In genomic region chr11:27700351-27701261, GRCh38 we compare ENCODE assay signal across 8 cellular contexts. TPM values are rescaled to one million over a fixed set of nuclear protein-coding genes. Genes with fewer than 3 reads are reported as not detected.
DNase-seq lines count a peak whose midpoint lies in the region; ATAC-seq and TF ChIP-seq lines count a peak whose summit lies in the region.

Gene BDNF, minus strand, starts transcription at chr11:27700455. Its CDS starts 41,891 bp downstream, at chr11:27658564.

- H3K9me2 ChIP-seq in OCI-LY7 (ENCODE audit: insufficient read depth, low read length): no peaks in the 10 kb centered on the region; the same call in 1 of the 2 replicates

- H3K79me2 ChIP-seq in OCI-LY7 (ENCODE audit: insufficient read depth, low read depth, low read length): no peaks in the 10 kb centered on the region

- peak within 1 kb of the TSS; percentile 15; the same call in 1 of the 2 replicates for H3K4me2 ChIP-seq in OCI-LY7 (ENCODE audit: low read length)

- H3K9me3 ChIP-seq in CD4-positive, alpha-beta T cell (ENCODE audit: control insufficient read depth, low read length): no peaks in the 10 kb centered on the region
- no peaks in the 10 kb centered on the region for H3K9me3 ChIP-seq in OCI-LY7 (ENCODE audit: low read length)
- H3K9me3 ChIP-seq in lung (ENCODE audit: control insufficient read depth in 2 of 2, insufficient read depth in 1 of 2, low read length in 1 of 2): peaks cover 0 to 2% of the 10 kb centered on the region in 2 donors
- H3K9me3 ChIP-seq in upper lobe of left lung: no peaks in the 10 kb centered on the region

- POLR2A ChIA-PET in CD4-positive, alpha-beta T cell (lab: Charles Lee): no interaction called here
- POLR2A ChIA-PET in OCI-LY7 (lab: Charles Lee): interaction anchor here (0.5 to 0.6 kb wide), 2 partner anchors 1073 to 1155 kb away, joined by 3 read pairs; no protein-coding TSS in a partner anchor

- CTCF ChIA-PET in CD4-positive, alpha-beta T cell (lab: Charles Lee): no interaction called here
- CTCF ChIA-PET in OCI-LY7 (lab: Charles Lee; ENCODE audit: unreplicated experiment): interaction anchor here (0.6 kb wide), 1 partner anchor 652 kb away, joined by 3 read pairs; no protein-coding TSS in a partner anchor

- no peaks in the 10 kb centered on the region for H3K36me3 ChIP-seq in OCI-LY7 (ENCODE audit: insufficient read depth, low read length)
- H3K36me3 ChIP-seq in lung (ENCODE audit: control insufficient read depth in 2 of 2, insufficient read depth in 2 of 2, low read length in 2 of 2): no peaks in the 10 kb centered on the region
- H3K36me3 ChIP-seq in upper lobe of left lung: no peaks in the 10 kb centered on the region

- no peak for ATAC-seq in CD4-positive, alpha-beta T cell (ENCODE audit: poor library complexity)
- ATAC-seq in GM19452 (IDR thresholded peaks at IDR 0.05; ENCODE audit: unreplicated experiment) (peak; percentile 30), lung (ENCODE audit: insufficient read depth, low FRiP score) (no peak), upper lobe of left lung (ENCODE audit: low FRiP score in 2 of 2) (peak; percentile 41 to 57)

- H3K9me3 Mint-ChIP-seq in CD4-positive, alpha-beta T cell: no peaks in the 10 kb centered on the region
- H3K9me3 Mint-ChIP-seq in dendritic cell treated with granulocyte-macrophage colony-stimulating factor and Interleukin-4, amounts not matched to agents 40 ng/mL and 50 ng/mL, for 4 days: no peaks in the 10 kb centered on the region

- no peak for TF ChIP-seq POLR2A in upper lobe of left lung (IDR thresholded peaks at IDR 0.05)

- intact Hi-C loops in CD4-positive, alpha-beta T cell (cut with DNase I, micrococcal nuclease): no loop called here
- intact Hi-C loops in OCI-LY7 (cut with micrococcal nuclease; ENCODE audit: unreplicated experiment): no loop called here
- intact Hi-C loops in dendritic cell treated with granulocyte-macrophage colony-stimulating factor and Interleukin-4, amounts not matched to agents 40 ng/mL and 50 ng/mL, for 4 days (cut with micrococcal nuclease): no loop called here

- no TSS peak for BruUV-seq in OCI-LY7 (replicated peaks; lab: Mats Ljungman, UMichigan)

- no peaks in the 10 kb centered on the region for H3K36me3 Mint-ChIP-seq in CD4-positive, alpha-beta T cell (ENCODE audit: low read depth)
- no peaks in the 10 kb centered on the region for H3K36me3 Mint-ChIP-seq in dendritic cell treated with granulocyte-macrophage colony-stimulating factor and Interleukin-4, amounts not matched to agents 40 ng/mL and 50 ng/mL, for 4 days (ENCODE audit: low read depth)

- no peak within 1 kb of the TSS for H3K27ac ChIP-seq in CD4-positive, alpha-beta T cell (ENCODE audit: low read depth, low read length)
- H3K27ac ChIP-seq in OCI-LY7 (ENCODE audit: low read depth, low read length, poor library complexity, severe bottlenecking) (no peak within 1 kb of the TSS), lung (ENCODE audit: low read depth in 1 of 2, low read length in 1 of 2) (no peak within 1 kb of the TSS), upper lobe of left lung (peak within 1 kb of the TSS in 1 of 4 donors; percentile 24)

- 0 to 1% methylated on average over 57 to 86 of the region's 91 CpGs for WGBS in lung, 2 donors
- WGBS in upper lobe of left lung, 2 donors: 1% methylated on average over 37 to 38 of the region's 91 CpGs

- no peak within 1 kb of the TSS for H3K27ac Mint-ChIP-seq in CD4-positive, alpha-beta T cell
- H3K27ac Mint-ChIP-seq in dendritic cell treated with granulocyte-macrophage colony-stimulating factor and Interleukin-4, amounts not matched to agents 40 ng/mL and 50 ng/mL, for 4 days: no peak within 1 kb of the TSS

- no peak for DNase-seq in CD4-positive, alpha-beta T cell
- DNase-seq in OCI-LY7 (ENCODE audit: low spot score) (no peak), lung (ENCODE audit: low spot score) (no peak), upper lobe of left lung (peak in 1 of 2 donors; percentile 84), NCI-H1048 (lab: John Stamatoyannopoulos, UW) (no peak)
- no peak for DNase-seq in stimulated activated CD4-positive, alpha-beta T cell treated with anti-CD3 and anti-CD28 coated beads, Interleukin-1b, Interleukin-23, amount 100 ng/mL, for 48 hours

- no peaks in the 10 kb centered on the region for H4K20me1 ChIP-seq in OCI-LY7 (ENCODE audit: insufficient read depth, low read length)

- TF ChIP-seq EP300 in upper lobe of left lung (IDR thresholded peaks at IDR 0.05): no peak

- H2AFZ ChIP-seq in OCI-LY7 (ENCODE audit: low read length): no peak within 1 kb of the TSS

- peak within 1 kb of the TSS; percentile 72 for H3K4me3 Mint-ChIP-seq in CD4-positive, alpha-beta T cell
- H3K4me3 Mint-ChIP-seq in dendritic cell treated with granulocyte-macrophage colony-stimulating factor and Interleukin-4, amounts not matched to agents 40 ng/mL and 50 ng/mL, for 4 days: peak within 1 kb of the TSS; percentile 34

- no peaks in the 10 kb centered on the region for H3K4me1 ChIP-seq in OCI-LY7 (ENCODE audit: insufficient read depth, low read length, poor library complexity, severe bottlenecking)
- H3K4me1 ChIP-seq in lung (ENCODE audit: control insufficient read depth in 2 of 2, insufficient read depth in 2 of 2, low read length in 2 of 2): peaks cover 0 to 16% of the 10 kb centered on the region in 2 donors
- peaks cover 26 to 35% (median 31%) of the 10 kb centered on the region in 4 donors for H3K4me1 ChIP-seq in upper lobe of left lung

- TF ChIP-seq CTCF in CD4-positive, alpha-beta T cell (IDR thresholded peaks at IDR 0.05): no peak
- no peak for TF ChIP-seq CTCF in OCI-LY7 (conservative IDR thresholded peaks at IDR 0.05; ENCODE audit: low read length)
- TF ChIP-seq CTCF in lung (IDR thresholded peaks at IDR 0.05; ENCODE audit: control extremely low read depth, extremely low read depth): no peak
- TF ChIP-seq CTCF in upper lobe of left lung (IDR thresholded peaks at IDR 0.05): no peak

- H3K27me3 ChIP-seq in CD4-positive, alpha-beta T cell (ENCODE audit: control insufficient read depth, insufficient read depth, low read length): peaks cover 78% of the 10 kb centered on the region
- H3K27me3 ChIP-seq in lung (ENCODE audit: control insufficient read depth, insufficient read depth) (no peaks in the 10 kb centered on the region), upper lobe of left lung (peaks cover 0 to 26% (median 11%) of the 10 kb centered on the region in 4 donors)

- peaks cover 19% of the 10 kb centered on the region for H3K4me1 Mint-ChIP-seq in CD4-positive, alpha-beta T cell (ENCODE audit: low read depth)
- peaks cover 24% of the 10 kb centered on the region for H3K4me1 Mint-ChIP-seq in dendritic cell treated with granulocyte-macrophage colony-stimulating factor and Interleukin-4, amounts not matched to agents 40 ng/mL and 50 ng/mL, for 4 days (ENCODE audit: low read depth)

- H3K4me3 ChIP-seq in OCI-LY7 (ENCODE audit: low read depth, low read length, poor library complexity, severe bottlenecking) (no peak within 1 kb of the TSS), lung (peak within 1 kb of the TSS; percentile 39), upper lobe of left lung (peak within 1 kb of the TSS; percentile 18 to 58 (median 48))

- peaks cover 78% of the 10 kb centered on the region for H3K27me3 Mint-ChIP-seq in CD4-positive, alpha-beta T cell
- H3K27me3 Mint-ChIP-seq in dendritic cell treated with granulocyte-macrophage colony-stimulating factor and Interleukin-4, amounts not matched to agents 40 ng/mL and 50 ng/mL, for 4 days: peaks cover 75% of the 10 kb centered on the region

RNA-seq across cellular contexts. Expression of gene BDNF, which starts in this region (rescaled TPM):
- total RNA-seq in CD4-positive, alpha-beta T cell: not detected
- total RNA-seq in OCI-LY7 (2014; rRNA removed; shearing (Covaris generic)): not detected in 2 replicates
- not detected in 2 replicates for total RNA-seq in OCI-LY7 (2022)
- 1 to 10 TPM; 1.4 TPM for total RNA-seq in lung
- polyA plus RNA-seq in lung: 1 to 10 TPM in 1 of 2 donors, under 1 TPM in 1; 0.38 to 1.6 TPM
- 1 to 10 TPM; 1.0 to 5.4 (median 3.8) TPM for total RNA-seq in upper lobe of left lung

Comparison
In these comparisons a context has a peak if more than half of its experiments do, and no peak if none do; other contexts are left out.
1. ATAC-seq: peak in GM19452 (single experiment) and upper lobe of left lung (2 of 2); none in CD4-positive, alpha-beta T cell (single experiment) and lung (single experiment).